ENCODE assay signal across 7 cellular contexts in the genomic region with DNA sequence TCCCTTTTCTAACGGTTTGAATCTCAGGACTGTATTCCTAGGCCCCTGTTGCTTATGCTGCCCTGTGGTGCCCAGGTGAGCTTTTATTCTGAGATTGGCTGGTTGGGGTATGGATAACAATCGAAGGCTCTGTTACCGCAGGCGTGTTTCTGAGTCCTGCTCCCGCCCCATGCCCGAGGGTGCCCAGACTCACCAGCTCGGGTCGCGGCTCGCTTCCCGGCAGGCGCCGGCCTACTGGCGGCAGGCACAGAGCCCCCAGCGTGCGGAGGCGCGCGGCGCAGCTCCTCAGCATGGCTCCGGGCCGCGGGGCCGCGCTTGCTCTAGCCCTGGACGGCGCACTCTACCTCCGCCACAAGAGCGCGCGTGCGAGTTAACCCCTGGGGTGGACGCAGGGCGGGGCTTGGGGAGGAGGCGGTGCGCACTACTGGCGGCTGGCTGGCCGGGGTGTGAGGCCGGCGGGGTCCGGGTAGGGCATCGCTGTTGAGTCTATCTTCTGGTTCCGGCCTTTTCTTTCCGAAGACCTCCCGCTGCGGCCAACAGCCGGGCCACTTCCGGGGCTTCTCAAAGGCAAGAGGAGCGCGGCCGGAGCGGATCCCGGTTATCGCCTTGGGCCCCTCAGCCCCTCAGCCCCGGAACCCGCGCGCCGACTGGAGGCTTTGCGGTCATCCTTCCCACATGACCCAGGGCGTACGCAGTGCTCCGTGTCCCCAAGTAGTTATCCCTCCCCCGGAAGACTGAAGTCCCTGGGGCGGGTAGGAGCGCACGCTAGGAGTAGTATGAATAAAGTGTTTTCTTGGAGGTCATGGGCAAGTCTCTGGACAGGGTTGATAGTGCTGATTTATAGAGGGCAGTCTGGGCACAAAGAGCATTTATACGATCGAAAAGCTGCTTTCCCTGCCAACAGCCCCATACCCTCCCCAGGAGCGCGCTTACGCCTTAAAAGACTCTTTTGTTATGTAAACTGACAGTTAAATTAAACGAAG. TPM values are rescaled to one million over a fixed set of nuclear protein-coding genes. Genes with fewer than 3 reads are reported as not detected.
DNase-seq lines count a peak whose midpoint lies in the region; ATAC-seq and TF ChIP-seq lines count a peak whose summit lies in the region.

Gene THEM4 (minus strand): TSS at position 345 of the 983 bp plus-strand sequence. CDS start 53 bp downstream, at position 292.

- H3K27ac ChIP-seq in spleen, result peak within 1 kb of the TSS; percentile 55 to 93 (median 87)

- intact Hi-C loops in activated B cell treated with CpG ODN at 0.5 μM for 24 hours (cut with micrococcal nuclease) (loop anchor here (1.0 to 5.0 kb wide), 4 partner anchors 12 to 297 kb away; partner anchors contain the start of genes S100A10 and SNX27), spleen (cut with DNase I; ENCODE audit: low total_unique reads) (no loop called here)

- ATAC-seq in GM18508 (IDR thresholded peaks at IDR 0.05; ENCODE audit: insufficient read depth, unreplicated experiment) (peak; percentile 76), HG02943 (IDR thresholded peaks at IDR 0.05; ENCODE audit: low read depth, unreplicated experiment) (peak; percentile 94), activated B cell treated with CpG ODN at 0.5 μM for 24 hours (ENCODE audit: low read depth) (peak; percentile 99)

- CTCF ChIA-PET in activated B cell treated with CpG ODN at 0.5 μM for 24 hours (lab: Charles Lee), result interaction anchor here (0.8 to 3.2 kb wide), 9 partner anchors 12 to 92 kb away, joined by 3 to 26 read pairs (median 5); no protein-coding TSS in a partner anchor

- H3K4me3 ChIP-seq in cardiac fibroblast (replicated peaks in 1 of 2; ENCODE audit: low read depth in 2 of 2, low read length in 2 of 2), result peak within 1 kb of the TSS; percentile 66 to 77
- H3K4me3 ChIP-seq in spleen, result peak within 1 kb of the TSS; percentile 45 to 84 (median 54)

- no peaks in the 10 kb centered on the region for H3K27me3 ChIP-seq in spleen (replicated peaks in 1 of 7)

- peaks cover 0 to 31% (median 21%) of the 10 kb centered on the region in 8 donors for H3K9me3 ChIP-seq in spleen

- peak in 1 of 3 donors; percentile 77 for TF ChIP-seq POLR2A in spleen (IDR thresholded peaks at IDR 0.05)

- 3 to 10% (median 4%) methylated on average over 24 to 73 of the region's 73 CpGs for WGBS in spleen, 5 donors

- peaks cover 26% of the 10 kb centered on the region for H3K36me3 Mint-ChIP-seq in activated B cell treated with CpG ODN at 0.5 μM for 24 hours (ENCODE audit: low read depth)

- peaks cover 0 to 21% (median 4%) of the 10 kb centered on the region in 6 donors for H3K36me3 ChIP-seq in spleen

- peaks cover 16% of the 10 kb centered on the region for H3K4me1 Mint-ChIP-seq in activated B cell treated with CpG ODN at 0.5 μM for 24 hours

- peaks cover 3 to 48% (median 18%) of the 10 kb centered on the region in 6 donors for H3K4me1 ChIP-seq in spleen

- TF ChIP-seq CTCF in activated B cell treated with CpG ODN at 0.5 μM for 24 hours (IDR thresholded peaks at IDR 0.05) (no peak), cardiac fibroblast (IDR thresholded peaks at IDR 0.05; ENCODE audit: low read depth, low read length) (no peak), spleen (IDR thresholded peaks at IDR 0.05 in 8 of 11, conservative IDR thresholded peaks at IDR 0.05 in 3 of 11) (peak in 9 of 11 experiments; percentile 11 to 63 (median 41))

- H3K27me3 Mint-ChIP-seq in activated B cell treated with CpG ODN at 0.5 μM for 24 hours, result no peaks in the 10 kb centered on the region

- H3K9me3 Mint-ChIP-seq in activated B cell treated with CpG ODN at 0.5 μM for 24 hours, result peaks cover 3% of the 10 kb centered on the region

- H3K27ac Mint-ChIP-seq in activated B cell treated with CpG ODN at 0.5 μM for 24 hours, result peak within 1 kb of the TSS; percentile 92

- peak; percentile 84 for DNase-seq in NCI-H2171 (lab: John Stamatoyannopoulos, UW)
- DNase-seq in activated B cell treated with CpG ODN at 0.5 μM for 24 hours, result peak; percentile 93
- peak; percentile 97 to 98 for DNase-seq in cardiac fibroblast (ENCODE audit: low read depth in 2 of 2)
- peak; percentile 89 for DNase-seq in inferior parietal cortex (ENCODE audit: extremely low spot score)
- DNase-seq in spleen, result peak; percentile 99

- POLR2A ChIA-PET in activated B cell treated with CpG ODN at 0.5 μM for 24 hours (lab: Charles Lee), result interaction anchor here (0.5 to 4.1 kb wide), 26 partner anchors 8 to 628 kb away, joined by 3 to 109 read pairs (median 4); partner anchors contain the start of genes MRPL9, S100A10, S100A11 and TUFT1

- peak within 1 kb of the TSS; percentile 90 for H3K4me3 Mint-ChIP-seq in activated B cell treated with CpG ODN at 0.5 μM for 24 hours

RNA-seq across cellular contexts. Expression of gene THEM4, which starts in this region (rescaled TPM):
- total RNA-seq in activated B cell treated with CpG ODN at 0.5 μM for 24 hours (20.4 and 22.8 TPM in 2 replicates), spleen (10 to 100 TPM; 10.1 to 46.3 (median 22.6) TPM)
- polyA plus RNA-seq in spleen, result 10 to 100 TPM; 13.3 to 15.5 (median 14.3) TPM

Comparison
In these comparisons a context has a peak if more than half of its experiments do, and no peak if none do; other contexts are left out.
1. Peak in every context shown above with its lines: DNase-seq, ATAC-seq, H3K4me3 ChIP-seq and H3K27ac ChIP-seq.
2. CTCF ChIP-seq: peak in spleen (9 of 11); none in activated B cell treated with CpG ODN at 0.5 μM for 24 hours (single experiment) and cardiac fibroblast (single experiment).